ENCODE assay signal across 20 cellular contexts in genomic region chr16:49491111-49491670, GRCh38.
DNase-seq lines count a peak whose midpoint lies in the region; ATAC-seq, FAIRE-seq and TF ChIP-seq lines count a peak whose summit lies in the region.
"Had no signal": no experiment of that assay in that cellular context is flagged by ENCODE, and none has a peak within 500 bp of the region (broad histone marks: within the 10 kb centered on the region; RNA-seq: fewer than 3 reads in every experiment).

No MANE protein-coding gene starts in this region.

- H3K27me3 ChIP-seq in RWPE2 (ENCODE audit: insufficient read depth, poor library complexity, severe bottlenecking) (peaks cover 3% of the 10 kb centered on the region), keratinocyte (ENCODE audit: control insufficient read depth, extremely low read depth, insufficient read depth, low read length) (peaks cover 19% of the 10 kb centered on the region), subcutaneous abdominal adipose tissue (ENCODE audit: control insufficient read depth in 5 of 5, insufficient read depth in 4 of 5, low read length in 5 of 5) (no peaks in the 10 kb centered on the region)
- H3K27me3 ChIP-seq: body of pancreas had no signal

- no peaks in the 10 kb centered on the region for H3K4me1 Mint-ChIP-seq in activated naive CD8-positive, alpha-beta T cell treated with anti-CD3 and anti-CD28 coated beads, Interleukin-2, amount 10 ng/mL, durations not matched to agents 7 days and 5 days
- no peaks in the 10 kb centered on the region for H3K4me1 Mint-ChIP-seq in activated naive CD8-positive, alpha-beta T cell treated with anti-CD3 and anti-CD28 coated beads, Interleukin-2, amount 50 U/mL, for 24 hours
- no peaks in the 10 kb centered on the region for H3K4me1 Mint-ChIP-seq in immature natural killer cell
- H3K4me1 Mint-ChIP-seq: activated CD4-positive, alpha-beta T cell treated with anti-CD3 and anti-CD28 coated beads, Interleukin-2, amount 10 ng/mL, durations not matched to agents 24 days and 14 days had no signal

- H3K4me3 ChIP-seq in RWPE2 (ENCODE audit: severe bottlenecking) (no peak overlapping the region), keratinocyte (ENCODE audit: control insufficient read depth in 2 of 3, extremely low read depth in 1 of 3, insufficient read depth in 2 of 3, low read depth in 1 of 3, low read length in 3 of 3) (no peak overlapping the region), subcutaneous abdominal adipose tissue (ENCODE audit: low read depth in 1 of 5, low read length in 5 of 5) (peak overlapping the region in 4 of 5 donors; percentile 36 to 64 (median 62))
- H3K4me3 ChIP-seq: body of pancreas, PC-9 had no signal

- H3K4me3 Mint-ChIP-seq in activated naive CD8-positive, alpha-beta T cell treated with anti-CD3 and anti-CD28 coated beads, Interleukin-2, amount 10 ng/mL, durations not matched to agents 7 days and 5 days, result no peak overlapping the region
- H3K4me3 Mint-ChIP-seq in activated naive CD8-positive, alpha-beta T cell treated with anti-CD3 and anti-CD28 coated beads, Interleukin-2, amount 50 U/mL, for 24 hours, result no peak overlapping the region
- no peak overlapping the region for H3K4me3 Mint-ChIP-seq in immature natural killer cell
- H3K4me3 Mint-ChIP-seq: activated CD4-positive, alpha-beta T cell treated with anti-CD3 and anti-CD28 coated beads, Interleukin-2, amount 10 ng/mL, durations not matched to agents 24 days and 14 days; activated naive CD4-positive, alpha-beta T cell treated with anti-CD3 and anti-CD28 coated beads for 36 hours; CD4-positive, CD25-positive, alpha-beta regulatory T cell; dendritic cell treated with granulocyte-macrophage colony-stimulating factor and Interleukin-4, amounts not matched to agents 40 ng/mL and 50 ng/mL, for 4 days had no signal

- H3K4me2 ChIP-seq in keratinocyte (ENCODE audit: control insufficient read depth, extremely low read depth, insufficient read depth, low read depth, low read length), result peak overlapping the region; percentile 25
- H3K4me2 ChIP-seq: PC-9 had no signal

- H3K36me3 ChIP-seq in RWPE2 (ENCODE audit: low read depth), result no peaks in the 10 kb centered on the region
- H3K36me3 ChIP-seq in keratinocyte (ENCODE audit: control insufficient read depth in 2 of 2, extremely low read depth in 1 of 2, insufficient read depth in 2 of 2, low read length in 2 of 2), result no peaks in the 10 kb centered on the region
- peaks cover 0 to 11% (median 0%) of the 10 kb centered on the region in 5 donors for H3K36me3 ChIP-seq in subcutaneous abdominal adipose tissue (ENCODE audit: control insufficient read depth in 5 of 5, insufficient read depth in 5 of 5, low read length in 5 of 5)
- H3K36me3 ChIP-seq: neutrophil had no signal

- H2AFZ ChIP-seq in keratinocyte (ENCODE audit: control insufficient read depth, low read length), result no peak overlapping the region
- H2AFZ ChIP-seq: PC-9 had no signal

- FAIRE-seq in keratinocyte (lab: Jason Lieb, UNC), result no peak

- H3K79me2 ChIP-seq in keratinocyte (ENCODE audit: control insufficient read depth, insufficient read depth, low read length), result no peaks in the 10 kb centered on the region

- TF ChIP-seq CTCF in RWPE2 (IDR thresholded peaks at IDR 0.05; ENCODE audit: poor library complexity, severe bottlenecking) (no peak), keratinocyte (optimal IDR thresholded peaks at IDR 0.05 in 1 of 3, IDR thresholded peaks at IDR 0.05 in 1 of 3, conservative IDR thresholded peaks at IDR 0.05 in 1 of 3; ENCODE audit: extremely low read depth in 1 of 3, insufficient read depth in 2 of 3, low read length in 3 of 3) (no peak)

- dilution Hi-C loops in keratinocyte (cut with MboI; ENCODE audit: extremely low pct_ligation_motif_present, low sequenced_read_pairs), result no loop called here

- H3K9me1 ChIP-seq in keratinocyte (ENCODE audit: control insufficient read depth, extremely low read depth, insufficient read depth, low read length), result no peaks in the 10 kb centered on the region

- no peaks in the 10 kb centered on the region for H3K9me3 ChIP-seq in RWPE2 (ENCODE audit: severe bottlenecking)
- H3K9me3 ChIP-seq in keratinocyte (ENCODE audit: control insufficient read depth, low read depth, low read length), result no peaks in the 10 kb centered on the region
- H3K9me3 ChIP-seq in subcutaneous abdominal adipose tissue (ENCODE audit: control insufficient read depth in 5 of 5, low read length in 5 of 5), result peaks cover 0 to 6% (median 0%) of the 10 kb centered on the region in 5 donors
- H3K9me3 ChIP-seq: body of pancreas, neutrophil had no signal

- H3K27me3 Mint-ChIP-seq in activated naive CD8-positive, alpha-beta T cell treated with anti-CD3 and anti-CD28 coated beads, Interleukin-2, amount 10 ng/mL, durations not matched to agents 7 days and 5 days, result no peaks in the 10 kb centered on the region
- no peaks in the 10 kb centered on the region for H3K27me3 Mint-ChIP-seq in activated naive CD8-positive, alpha-beta T cell treated with anti-CD3 and anti-CD28 coated beads, Interleukin-2, amount 50 U/mL, for 24 hours
- H3K27me3 Mint-ChIP-seq in immature natural killer cell (ENCODE audit: low read depth in 3 of 3), result peaks cover 2 to 5% (median 4%) of the 10 kb centered on the region in 3 donors

- no peak for ATAC-seq in activated naive CD8-positive, alpha-beta T cell treated with anti-CD3 and anti-CD28 coated beads, Interleukin-2, amount 10 ng/mL, durations not matched to agents 7 days and 5 days (ENCODE audit: low read depth)
- ATAC-seq in activated naive CD8-positive, alpha-beta T cell treated with anti-CD3 and anti-CD28 coated beads, Interleukin-2, amount 50 U/mL, for 24 hours, result no peak
- no peak for ATAC-seq in RWPE2 (ENCODE audit: low read depth)

- H4K20me1 ChIP-seq in keratinocyte (ENCODE audit: control insufficient read depth, extremely low read depth, insufficient read depth, low read length), result no peaks in the 10 kb centered on the region

- H3K9me3 Mint-ChIP-seq in activated naive CD8-positive, alpha-beta T cell treated with anti-CD3 and anti-CD28 coated beads, Interleukin-2, amount 10 ng/mL, durations not matched to agents 7 days and 5 days, result no peaks in the 10 kb centered on the region
- no peaks in the 10 kb centered on the region for H3K9me3 Mint-ChIP-seq in activated naive CD8-positive, alpha-beta T cell treated with anti-CD3 and anti-CD28 coated beads, Interleukin-2, amount 50 U/mL, for 24 hours
- H3K9me3 Mint-ChIP-seq in immature natural killer cell, result no peaks in the 10 kb centered on the region
- H3K9me3 Mint-ChIP-seq: activated CD4-positive, alpha-beta T cell treated with anti-CD3 and anti-CD28 coated beads, Interleukin-2, amount 10 ng/mL, durations not matched to agents 24 days and 14 days; activated naive CD4-positive, alpha-beta T cell treated with anti-CD3 and anti-CD28 coated beads for 36 hours; dendritic cell treated with granulocyte-macrophage colony-stimulating factor and Interleukin-4, amounts not matched to agents 40 ng/mL and 50 ng/mL, for 4 days had no signal

- no peak overlapping the region for H3K27ac Mint-ChIP-seq in activated naive CD8-positive, alpha-beta T cell treated with anti-CD3 and anti-CD28 coated beads, Interleukin-2, amount 10 ng/mL, durations not matched to agents 7 days and 5 days
- no peak overlapping the region for H3K27ac Mint-ChIP-seq in activated naive CD8-positive, alpha-beta T cell treated with anti-CD3 and anti-CD28 coated beads, Interleukin-2, amount 50 U/mL, for 24 hours
- no peak overlapping the region for H3K27ac Mint-ChIP-seq in immature natural killer cell
- H3K27ac Mint-ChIP-seq: activated CD4-positive, alpha-beta T cell treated with anti-CD3 and anti-CD28 coated beads, Interleukin-2, amount 10 ng/mL, durations not matched to agents 24 days and 14 days; activated naive CD4-positive, alpha-beta T cell treated with anti-CD3 and anti-CD28 coated beads for 36 hours; CD4-positive, CD25-positive, alpha-beta regulatory T cell; dendritic cell treated with granulocyte-macrophage colony-stimulating factor and Interleukin-4, amounts not matched to agents 40 ng/mL and 50 ng/mL, for 4 days had no signal

- no peak overlapping the region for H3K27ac ChIP-seq in RWPE2 (ENCODE audit: poor library complexity, severe bottlenecking)
- H3K27ac ChIP-seq in keratinocyte (ENCODE audit: control insufficient read depth, insufficient read depth, low read length), result no peak overlapping the region
- no peak overlapping the region for H3K27ac ChIP-seq in subcutaneous abdominal adipose tissue (ENCODE audit: low read depth, low read length)
- H3K27ac ChIP-seq: body of pancreas, neutrophil, PC-9 had no signal

- H3K36me3 Mint-ChIP-seq in activated naive CD8-positive, alpha-beta T cell treated with anti-CD3 and anti-CD28 coated beads, Interleukin-2, amount 10 ng/mL, durations not matched to agents 7 days and 5 days, result no peaks in the 10 kb centered on the region
- H3K36me3 Mint-ChIP-seq in activated naive CD8-positive, alpha-beta T cell treated with anti-CD3 and anti-CD28 coated beads, Interleukin-2, amount 50 U/mL, for 24 hours (ENCODE audit: low read depth), result no peaks in the 10 kb centered on the region
- no peaks in the 10 kb centered on the region for H3K36me3 Mint-ChIP-seq in immature natural killer cell
- H3K36me3 Mint-ChIP-seq: CD4-positive, CD25-positive, alpha-beta regulatory T cell had no signal

- H3K4me1 ChIP-seq in RWPE2 (ENCODE audit: insufficient read depth, poor library complexity, severe bottlenecking) (no peaks in the 10 kb centered on the region), keratinocyte (ENCODE audit: control insufficient read depth, extremely low read depth, insufficient read depth, low read length) (no peaks in the 10 kb centered on the region), subcutaneous abdominal adipose tissue (ENCODE audit: control insufficient read depth in 5 of 5, insufficient read depth in 5 of 5, low read length in 5 of 5) (peaks cover 0 to 16% (median 12%) of the 10 kb centered on the region in 5 donors)

- H3K9ac ChIP-seq in keratinocyte (ENCODE audit: control insufficient read depth, extremely low read depth, insufficient read depth, low read length) (no peak overlapping the region), subcutaneous abdominal adipose tissue (ENCODE audit: low read length in 5 of 5) (peak overlapping the region in 1 of 5 donors; percentile 57)

- peak; percentile 8 for DNase-seq in activated naive CD8-positive, alpha-beta T cell treated with anti-CD3 and anti-CD28 coated beads, Interleukin-2, amount 10 ng/mL, durations not matched to agents 7 days and 5 days
- no peak for DNase-seq in activated naive CD8-positive, alpha-beta T cell treated with anti-CD3 and anti-CD28 coated beads, Interleukin-2, amount 50 U/mL, for 24 hours
- DNase-seq in RWPE2 (ENCODE audit: low spot score) (peak; percentile 9), keratinocyte (ENCODE audit: low read depth, low spot score) (no peak), globus pallidus (ENCODE audit: low spot score) (no peak), NCI-H526 (lab: John Stamatoyannopoulos, UW) (no peak), immature natural killer cell (no peak)
- DNase-seq: activated CD4-positive, alpha-beta T cell treated with anti-CD3 and anti-CD28 coated beads, Interleukin-2, amount 10 ng/mL, durations not matched to agents 24 days and 14 days; activated CD8-positive, alpha-beta memory T cell treated with anti-CD3 and anti-CD28 coated beads, Interleukin-2, amount 50 U/mL, for 4 hours; activated naive CD4-positive, alpha-beta T cell treated with anti-CD3 and anti-CD28 coated beads for 36 hours; CD4-positive, CD25-positive, alpha-beta regulatory T cell; mesenchymal stem cell; NCI-H1436 treated with DMSO at 0.1 percent for 48 hours; NCI-H510A; PC-9; stimulated activated CD4-positive, alpha-beta T cell treated with anti-CD3 and anti-CD28 coated beads, Interleukin-2, amount 100 ng/mL, for 24 hours had no signal

- POLR2A ChIA-PET in activated naive CD8-positive, alpha-beta T cell treated with anti-CD3 and anti-CD28 coated beads, Interleukin-2, amount 10 ng/mL, durations not matched to agents 7 days and 5 days (lab: Charles Lee), result no interaction called here

Comparison
In these comparisons a context has a peak if more than half of its experiments do, and no peak if none do; other contexts are left out.
1. DNase-seq: peak in activated naive CD8-positive, alpha-beta T cell treated with anti-CD3 and anti-CD28 coated beads, Interleukin-2, amount 10 ng/mL, durations not matched to agents 7 days and 5 days (single experiment) and RWPE2 (single experiment); none in activated naive CD8-positive, alpha-beta T cell treated with anti-CD3 and anti-CD28 coated beads, Interleukin-2, amount 50 U/mL, for 24 hours (single experiment), keratinocyte (single experiment), globus pallidus (single experiment), NCI-H526 (0 of 2) and immature natural killer cell (0 of 3).
2. H3K4me3 ChIP-seq: peak in subcutaneous abdominal adipose tissue (4 of 5); none in RWPE2 (single experiment) and keratinocyte (0 of 3).